12 cellular contexts compared by ENCODE assay signal in the genomic region with DNA sequence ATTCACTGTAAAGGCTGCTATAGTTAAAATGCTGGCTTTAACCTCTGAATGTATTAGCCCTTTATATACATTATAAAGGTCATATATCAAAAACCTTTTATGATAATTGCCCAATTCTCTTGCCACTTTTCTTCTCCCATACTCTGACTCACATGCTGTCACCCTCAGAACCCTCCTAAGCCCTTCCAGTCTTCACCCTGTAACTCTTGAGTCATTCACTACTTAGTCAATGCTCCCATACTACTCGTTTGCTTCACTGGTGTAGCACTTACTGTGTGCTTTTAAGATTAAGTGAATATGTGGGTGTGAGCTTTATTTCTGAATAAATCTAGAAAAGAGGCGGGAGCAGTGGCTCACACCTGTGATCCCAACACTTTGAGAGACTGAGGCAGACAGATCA. TPM values are rescaled to one million over a fixed set of nuclear protein-coding genes. Genes with fewer than 3 reads are reported as not detected.
A peak's percentile ranks its signal among the peaks of the same experiment; 100 is the strongest.
DNase-seq lines count a peak whose midpoint lies in the region; ATAC-seq and TF ChIP-seq lines count a peak whose summit lies in the region.
"Had no signal": no experiment of that assay in that cellular context is flagged by ENCODE, and none has a peak within 500 bp of the region (broad histone marks: within the 10 kb centered on the region; RNA-seq: fewer than 3 reads in every experiment).

No MANE protein-coding gene starts in this region.

- POLR2A ChIA-PET in BJ (lab: Charles Lee), result no interaction called here

- peak; percentile 28 for DNase-seq in BJ (ENCODE audit: low read depth)
- DNase-seq in HFF-Myc (ENCODE audit: extremely low read depth, low read depth), result peak; percentile 9
- DNase-seq in amniotic stem cell (lab: John Stamatoyannopoulos, UW), result peak; percentile 25
- peak; percentile 9 for DNase-seq in kidney epithelial cell (ENCODE audit: low read depth)
- no peak for DNase-seq in DMS153 treated with DMSO at 0.1 percent for 48 hours (lab: John Stamatoyannopoulos, UW; ENCODE audit: unreplicated experiment)
- DNase-seq: body of pancreas, DMS 273 treated with DMSO at 0.1 percent for 48 hours, NCI-H2107, tibial artery had no signal

- H3K4me3 ChIP-seq in BJ (ENCODE audit: low read depth, low read length), result no peak overlapping the region
- H3K4me3 ChIP-seq in HFF-Myc (replicated peaks; ENCODE audit: low read depth, low read length), result no peak overlapping the region
- no peak overlapping the region for H3K4me3 ChIP-seq in kidney epithelial cell (ENCODE audit: low read depth, low read length)
- H3K4me3 ChIP-seq: body of pancreas, right atrium auricular region, tibial artery had no signal

- CTCF ChIA-PET in BJ (lab: Yijun Ruan, JAX), result no interaction called here

- ATAC-seq in HG03571 (IDR thresholded peaks at IDR 0.05; ENCODE audit: unreplicated experiment) (no peak), HG03520 (IDR thresholded peaks at IDR 0.05; ENCODE audit: unreplicated experiment) (no peak)
- ATAC-seq: body of pancreas had no signal

- H3K27me3 ChIP-seq in BJ (ENCODE audit: control insufficient read depth, insufficient read depth, low read length) (no peaks in the 10 kb centered on the region), kidney epithelial cell (ENCODE audit: control insufficient read depth, insufficient read depth, low read length) (no peaks in the 10 kb centered on the region)
- H3K27me3 ChIP-seq: body of pancreas, right atrium auricular region, tibial artery had no signal

- TF ChIP-seq CTCF in BJ (IDR thresholded peaks at IDR 0.05; ENCODE audit: insufficient read depth, low read depth, low read length) (no peak), HFF-Myc (IDR thresholded peaks at IDR 0.05; ENCODE audit: low read depth, low read length, missing control alignments) (no peak), kidney epithelial cell (IDR thresholded peaks at IDR 0.05; ENCODE audit: insufficient read depth, low read length, poor library complexity, severe bottlenecking) (no peak)

- no peaks in the 10 kb centered on the region; the same call in 1 of the 2 replicates for H3K36me3 ChIP-seq in BJ (ENCODE audit: control insufficient read depth, insufficient read depth, low read length)
- H3K36me3 ChIP-seq in kidney epithelial cell (ENCODE audit: control insufficient read depth, insufficient read depth, low read length), result no peaks in the 10 kb centered on the region

RNA-seq across cellular contexts. Expression of a gene that starts 37.5 kb away (rescaled TPM):
- 4.9 and 7.8 TPM in 2 replicates for polyA plus RNA-seq in BJ (2011; rRNA removed)
- polyA minus RNA-seq in BJ (2011; rRNA and poly(A)+ RNA removed), result 5.6 and 6.9 TPM in 2 replicates
- 10.8 and 14.1 TPM in 2 replicates for total RNA-seq in kidney epithelial cell
